Comparison of ENCODE assay signal across 1 cellular context in the genomic region with DNA sequence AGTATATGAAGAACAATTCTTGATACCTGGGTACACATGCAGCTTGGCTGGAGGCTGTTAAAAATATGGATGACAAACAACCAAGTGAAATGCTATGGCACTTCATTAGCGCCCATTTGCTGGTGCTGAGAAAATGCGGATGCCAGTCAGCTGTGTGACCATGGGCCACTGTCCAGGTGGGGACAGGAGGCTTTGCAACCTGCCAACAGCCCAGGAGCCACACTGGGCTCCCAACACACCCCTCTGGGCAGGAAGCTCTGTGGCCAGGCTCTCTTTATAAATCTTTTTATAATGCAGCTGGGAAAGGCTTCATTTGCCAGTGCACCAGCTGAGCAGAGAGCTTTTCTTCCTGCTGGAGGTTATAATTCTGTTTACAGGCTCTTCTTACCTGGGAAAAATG.
TF ChIP-seq lines count a peak whose summit lies in the region.

No MANE protein-coding gene starts in this region.

TF ChIP-seq in SK-N-SH treated with all-trans-retinoic acid at 6 μM for 48 hours, 23 proteins besides CTCF, POLR2A, EP300 and RAD21 (continued from another document):
- TF ChIP-seq POU6F1 (CRISPR knock-in tag; IDR thresholded peaks at IDR 0.05; ENCODE audit: borderline replicate concordance, low read depth), result no peak
- no peak for TF ChIP-seq PATZ1 (CRISPR knock-in tag; IDR thresholded peaks at IDR 0.05; ENCODE audit: borderline replicate concordance)
- no peak for TF ChIP-seq ZNF70 (CRISPR knock-in tag; IDR thresholded peaks at IDR 0.05)
- no peak for TF ChIP-seq ZC3H10 (CRISPR knock-in tag; IDR thresholded peaks at IDR 0.05)
- TF ChIP-seq, protein P1, sequence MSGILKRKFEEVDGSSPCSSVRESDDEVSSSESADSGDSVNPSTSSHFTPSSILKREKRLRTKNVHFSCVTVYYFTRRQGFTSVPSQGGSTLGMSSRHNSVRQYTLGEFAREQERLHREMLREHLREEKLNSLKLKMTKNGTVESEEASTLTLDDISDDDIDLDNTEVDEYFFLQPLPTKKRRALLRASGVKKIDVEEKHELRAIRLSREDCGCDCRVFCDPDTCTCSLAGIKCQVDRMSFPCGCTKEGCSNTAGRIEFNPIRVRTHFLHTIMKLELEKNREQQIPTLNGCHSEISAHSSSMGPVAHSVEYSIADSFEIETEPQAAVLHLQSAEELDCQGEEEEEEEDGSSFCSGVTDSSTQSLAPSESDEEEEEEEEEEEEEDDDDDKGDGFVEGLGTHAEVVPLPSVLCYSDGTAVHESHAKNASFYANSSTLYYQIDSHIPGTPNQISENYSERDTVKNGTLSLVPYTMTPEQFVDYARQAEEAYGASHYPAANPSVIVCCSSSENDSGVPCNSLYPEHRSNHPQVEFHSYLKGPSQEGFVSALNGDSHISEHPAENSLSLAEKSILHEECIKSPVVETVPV (CRISPR knock-in tag; IDR thresholded peaks at IDR 0.05), result no peak
- no peak for TF ChIP-seq ZFP30 (CRISPR knock-in tag; IDR thresholded peaks at IDR 0.05)
- TF ChIP-seq CREB5 (CRISPR knock-in tag; IDR thresholded peaks at IDR 0.05; ENCODE audit: low read depth), result no peak
